Comparison of ENCODE assay signal across 1 cellular context in genomic region chr12:53180270-53180930, GRCh38.
TF ChIP-seq lines count a peak whose summit lies in the region.

TSS of gene CSAD (minus strand) at chr12:53180925. CDS start at chr12:53173470, 7,455 bp downstream.
TSS of gene ZNF740 (plus strand) at chr12:53180722. CDS start at chr12:53181984, 1,262 bp downstream.

TF ChIP-seq in HepG2, 621 proteins besides CTCF, POLR2A, EP300 and RAD21 (continued from another document and continues in another):
- TF ChIP-seq, protein P1, sequence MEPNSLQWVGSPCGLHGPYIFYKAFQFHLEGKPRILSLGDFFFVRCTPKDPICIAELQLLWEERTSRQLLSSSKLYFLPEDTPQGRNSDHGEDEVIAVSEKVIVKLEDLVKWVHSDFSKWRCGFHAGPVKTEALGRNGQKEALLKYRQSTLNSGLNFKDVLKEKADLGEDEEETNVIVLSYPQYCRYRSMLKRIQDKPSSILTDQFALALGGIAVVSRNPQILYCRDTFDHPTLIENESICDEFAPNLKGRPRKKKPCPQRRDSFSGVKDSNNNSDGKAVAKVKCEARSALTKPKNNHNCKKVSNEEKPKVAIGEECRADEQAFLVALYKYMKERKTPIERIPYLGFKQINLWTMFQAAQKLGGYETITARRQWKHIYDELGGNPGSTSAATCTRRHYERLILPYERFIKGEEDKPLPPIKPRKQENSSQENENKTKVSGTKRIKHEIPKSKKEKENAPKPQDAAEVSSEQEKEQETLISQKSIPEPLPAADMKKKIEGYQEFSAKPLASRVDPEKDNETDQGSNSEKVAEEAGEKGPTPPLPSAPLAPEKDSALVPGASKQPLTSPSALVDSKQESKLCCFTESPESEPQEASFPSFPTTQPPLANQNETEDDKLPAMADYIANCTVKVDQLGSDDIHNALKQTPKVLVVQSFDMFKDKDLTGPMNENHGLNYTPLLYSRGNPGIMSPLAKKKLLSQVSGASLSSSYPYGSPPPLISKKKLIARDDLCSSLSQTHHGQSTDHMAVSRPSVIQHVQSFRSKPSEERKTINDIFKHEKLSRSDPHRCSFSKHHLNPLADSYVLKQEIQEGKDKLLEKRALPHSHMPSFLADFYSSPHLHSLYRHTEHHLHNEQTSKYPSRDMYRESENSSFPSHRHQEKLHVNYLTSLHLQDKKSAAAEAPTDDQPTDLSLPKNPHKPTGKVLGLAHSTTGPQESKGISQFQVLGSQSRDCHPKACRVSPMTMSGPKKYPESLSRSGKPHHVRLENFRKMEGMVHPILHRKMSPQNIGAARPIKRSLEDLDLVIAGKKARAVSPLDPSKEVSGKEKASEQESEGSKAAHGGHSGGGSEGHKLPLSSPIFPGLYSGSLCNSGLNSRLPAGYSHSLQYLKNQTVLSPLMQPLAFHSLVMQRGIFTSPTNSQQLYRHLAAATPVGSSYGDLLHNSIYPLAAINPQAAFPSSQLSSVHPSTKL (CRISPR knock-in tag; IDR thresholded peaks at IDR 0.05) = peak; percentile 24; the same call in 1 of the 2 replicates
- TF ChIP-seq, protein P2, sequence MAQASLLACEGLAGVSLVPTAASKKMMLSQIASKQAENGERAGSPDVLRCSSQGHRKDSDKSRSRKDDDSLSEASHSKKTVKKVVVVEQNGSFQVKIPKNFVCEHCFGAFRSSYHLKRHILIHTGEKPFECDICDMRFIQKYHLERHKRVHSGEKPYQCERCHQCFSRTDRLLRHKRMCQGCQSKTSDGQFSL (CRISPR knock-in tag; IDR thresholded peaks at IDR 0.05) = no peak
- TF ChIP-seq TOE1 (CRISPR knock-in tag; IDR thresholded peaks at IDR 0.05) = no peak; the same call in 1 of the 2 replicates
- TF ChIP-seq PCBP1 (IDR thresholded peaks at IDR 0.05; ENCODE audit: borderline replicate concordance, low read depth, low read length) = no peak
- no peak for TF ChIP-seq ZEB1 (IDR thresholded peaks at IDR 0.05; ENCODE audit: insufficient replicate concordance, low read depth)
- TF ChIP-seq PCBP2 (optimal IDR thresholded peaks at IDR 0.05; ENCODE audit: low read depth, low read length, poor library complexity, severe bottlenecking) = no peak
- TF ChIP-seq U2AF1 (optimal IDR thresholded peaks at IDR 0.05; ENCODE audit: low read depth, low read length) = peak; percentile 51
- no peak; the same call in 1 of the 2 replicates for TF ChIP-seq HNF4G (IDR thresholded peaks at IDR 0.05; ENCODE audit: borderline replicate concordance, low read depth, low read length)
- TF ChIP-seq HNF4G (CRISPR knock-in tag; IDR thresholded peaks at IDR 0.05; ENCODE audit: borderline replicate concordance, low read depth) = no peak; the same call in 1 of the 2 replicates
- TF ChIP-seq TBL1XR1 (IDR thresholded peaks at IDR 0.05; ENCODE audit: borderline replicate concordance, low read length, partially characterized antibody) = peak; percentile 82
- peak; percentile 79 for TF ChIP-seq ZNF501 (CRISPR knock-in tag; IDR thresholded peaks at IDR 0.05)
- TF ChIP-seq ZNF713 (CRISPR knock-in tag; IDR thresholded peaks at IDR 0.05) = 0 out of 2 replicates have a peak, but pooled peaks have one; percentile 54
- peak; percentile 66 for TF ChIP-seq HCFC1 (IDR thresholded peaks at IDR 0.05; ENCODE audit: low read depth, low read length)
- peak; percentile 96 for TF ChIP-seq ZNF747 (CRISPR knock-in tag; IDR thresholded peaks at IDR 0.05; ENCODE audit: borderline replicate concordance)
- TF ChIP-seq FOXP4 (CRISPR knock-in tag; IDR thresholded peaks at IDR 0.05) = peak; percentile 87
- TF ChIP-seq ZBTB7A (CRISPR knock-in tag; IDR thresholded peaks at IDR 0.05) = peak; percentile 52; the same call in 1 of the 2 replicates
- no peak for TF ChIP-seq ZNF530 (CRISPR knock-in tag; IDR thresholded peaks at IDR 0.05; ENCODE audit: low read depth)
- no peak for TF ChIP-seq ZNF280D (CRISPR knock-in tag; IDR thresholded peaks at IDR 0.05)
- TF ChIP-seq MYC (CRISPR knock-in tag; IDR thresholded peaks at IDR 0.05; ENCODE audit: borderline replicate concordance) = peak; percentile 63; the same call in 1 of the 2 replicates
- peak; percentile 14; the same call in 1 of the 2 replicates for TF ChIP-seq ZBTB3 (CRISPR knock-in tag; IDR thresholded peaks at IDR 0.05; ENCODE audit: borderline replicate concordance, low read depth)
- no peak for TF ChIP-seq ZBTB14 (CRISPR knock-in tag; IDR thresholded peaks at IDR 0.05)
- 0 out of 2 replicates have a peak, but pooled peaks have one; percentile 2 for TF ChIP-seq CREB1 (IDR thresholded peaks at IDR 0.05)
- no peak for TF ChIP-seq CREB1 (CRISPR knock-in tag; IDR thresholded peaks at IDR 0.05)
- TF ChIP-seq ZNF138 (CRISPR knock-in tag; IDR thresholded peaks at IDR 0.05; ENCODE audit: low read depth) = no peak
- TF ChIP-seq REPIN1 (CRISPR knock-in tag; IDR thresholded peaks at IDR 0.05; ENCODE audit: borderline replicate concordance, low read depth) = peak; percentile 63; the same call in 1 of the 2 replicates
- TF ChIP-seq FOXA3 (CRISPR knock-in tag; IDR thresholded peaks at IDR 0.05) = peak; percentile 70
- TF ChIP-seq, protein P3, sequence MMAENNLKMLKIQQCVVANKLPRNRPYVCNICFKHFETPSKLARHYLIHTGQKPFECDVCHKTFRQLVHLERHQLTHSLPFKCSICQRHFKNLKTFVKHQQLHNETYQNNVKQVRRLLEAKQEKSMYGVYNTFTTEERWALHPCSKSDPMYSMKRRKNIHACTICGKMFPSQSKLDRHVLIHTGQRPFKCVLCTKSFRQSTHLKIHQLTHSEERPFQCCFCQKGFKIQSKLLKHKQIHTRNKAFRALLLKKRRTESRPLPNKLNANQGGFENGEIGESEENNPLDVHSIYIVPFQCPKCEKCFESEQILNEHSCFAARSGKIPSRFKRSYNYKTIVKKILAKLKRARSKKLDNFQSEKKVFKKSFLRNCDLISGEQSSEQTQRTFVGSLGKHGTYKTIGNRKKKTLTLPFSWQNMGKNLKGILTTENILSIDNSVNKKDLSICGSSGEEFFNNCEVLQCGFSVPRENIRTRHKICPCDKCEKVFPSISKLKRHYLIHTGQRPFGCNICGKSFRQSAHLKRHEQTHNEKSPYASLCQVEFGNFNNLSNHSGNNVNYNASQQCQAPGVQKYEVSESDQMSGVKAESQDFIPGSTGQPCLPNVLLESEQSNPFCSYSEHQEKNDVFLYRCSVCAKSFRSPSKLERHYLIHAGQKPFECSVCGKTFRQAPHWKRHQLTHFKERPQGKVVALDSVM (CRISPR knock-in tag; IDR thresholded peaks at IDR 0.05) = peak; percentile 8; the same call in 1 of the 2 replicates
- TF ChIP-seq HOXA9 (CRISPR knock-in tag; IDR thresholded peaks at IDR 0.05; ENCODE audit: borderline replicate concordance) = peak; percentile 27; the same call in 1 of the 2 replicates
- no peak for TF ChIP-seq FIP1L1 (IDR thresholded peaks at IDR 0.05; ENCODE audit: borderline replicate concordance, insufficient read depth, low read depth, low read length)
- TF ChIP-seq SRSF9 (IDR thresholded peaks at IDR 0.05; ENCODE audit: borderline replicate concordance, insufficient read depth, low read depth, low read length, poor library complexity, severe bottlenecking) = no peak
- TF ChIP-seq, protein P4, sequence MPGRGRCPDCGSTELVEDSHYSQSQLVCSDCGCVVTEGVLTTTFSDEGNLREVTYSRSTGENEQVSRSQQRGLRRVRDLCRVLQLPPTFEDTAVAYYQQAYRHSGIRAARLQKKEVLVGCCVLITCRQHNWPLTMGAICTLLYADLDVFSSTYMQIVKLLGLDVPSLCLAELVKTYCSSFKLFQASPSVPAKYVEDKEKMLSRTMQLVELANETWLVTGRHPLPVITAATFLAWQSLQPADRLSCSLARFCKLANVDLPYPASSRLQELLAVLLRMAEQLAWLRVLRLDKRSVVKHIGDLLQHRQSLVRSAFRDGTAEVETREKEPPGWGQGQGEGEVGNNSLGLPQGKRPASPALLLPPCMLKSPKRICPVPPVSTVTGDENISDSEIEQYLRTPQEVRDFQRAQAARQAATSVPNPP (CRISPR knock-in tag; IDR thresholded peaks at IDR 0.05) = no peak
- peak; percentile 41; the same call in 1 of the 2 replicates for TF ChIP-seq DZIP1 (CRISPR knock-in tag; IDR thresholded peaks at IDR 0.05)
- no peak; the same call in 1 of the 2 replicates for TF ChIP-seq GATA4 (IDR thresholded peaks at IDR 0.05; ENCODE audit: borderline replicate concordance, low read depth)
- TF ChIP-seq, protein P5, sequence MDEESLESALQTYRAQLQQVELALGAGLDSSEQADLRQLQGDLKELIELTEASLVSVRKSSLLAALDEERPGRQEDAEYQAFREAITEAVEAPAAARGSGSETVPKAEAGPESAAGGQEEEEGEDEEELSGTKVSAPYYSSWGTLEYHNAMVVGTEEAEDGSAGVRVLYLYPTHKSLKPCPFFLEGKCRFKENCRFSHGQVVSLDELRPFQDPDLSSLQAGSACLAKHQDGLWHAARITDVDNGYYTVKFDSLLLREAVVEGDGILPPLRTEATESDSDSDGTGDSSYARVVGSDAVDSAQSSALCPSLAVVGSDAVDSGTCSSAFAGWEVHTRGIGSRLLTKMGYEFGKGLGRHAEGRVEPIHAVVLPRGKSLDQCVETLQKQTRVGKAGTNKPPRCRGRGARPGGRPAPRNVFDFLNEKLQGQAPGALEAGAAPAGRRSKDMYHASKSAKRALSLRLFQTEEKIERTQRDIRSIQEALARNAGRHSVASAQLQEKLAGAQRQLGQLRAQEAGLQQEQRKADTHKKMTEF (CRISPR knock-in tag; IDR thresholded peaks at IDR 0.05) = peak; percentile 78; the same call in 1 of the 2 replicates
- TF ChIP-seq ZBTB20 (CRISPR knock-in tag; IDR thresholded peaks at IDR 0.05; ENCODE audit: borderline replicate concordance, low read depth) = no peak
- TF ChIP-seq THAP7 (CRISPR knock-in tag; IDR thresholded peaks at IDR 0.05) = no peak
- TF ChIP-seq, protein P6, sequence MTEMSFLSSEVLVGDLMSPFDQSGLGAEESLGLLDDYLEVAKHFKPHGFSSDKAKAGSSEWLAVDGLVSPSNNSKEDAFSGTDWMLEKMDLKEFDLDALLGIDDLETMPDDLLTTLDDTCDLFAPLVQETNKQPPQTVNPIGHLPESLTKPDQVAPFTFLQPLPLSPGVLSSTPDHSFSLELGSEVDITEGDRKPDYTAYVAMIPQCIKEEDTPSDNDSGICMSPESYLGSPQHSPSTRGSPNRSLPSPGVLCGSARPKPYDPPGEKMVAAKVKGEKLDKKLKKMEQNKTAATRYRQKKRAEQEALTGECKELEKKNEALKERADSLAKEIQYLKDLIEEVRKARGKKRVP (CRISPR knock-in tag; IDR thresholded peaks at IDR 0.05) = peak in 1 of 2 experiments; percentile 53; a peak in 2 of 4 replicates
